In the genomic region with DNA sequence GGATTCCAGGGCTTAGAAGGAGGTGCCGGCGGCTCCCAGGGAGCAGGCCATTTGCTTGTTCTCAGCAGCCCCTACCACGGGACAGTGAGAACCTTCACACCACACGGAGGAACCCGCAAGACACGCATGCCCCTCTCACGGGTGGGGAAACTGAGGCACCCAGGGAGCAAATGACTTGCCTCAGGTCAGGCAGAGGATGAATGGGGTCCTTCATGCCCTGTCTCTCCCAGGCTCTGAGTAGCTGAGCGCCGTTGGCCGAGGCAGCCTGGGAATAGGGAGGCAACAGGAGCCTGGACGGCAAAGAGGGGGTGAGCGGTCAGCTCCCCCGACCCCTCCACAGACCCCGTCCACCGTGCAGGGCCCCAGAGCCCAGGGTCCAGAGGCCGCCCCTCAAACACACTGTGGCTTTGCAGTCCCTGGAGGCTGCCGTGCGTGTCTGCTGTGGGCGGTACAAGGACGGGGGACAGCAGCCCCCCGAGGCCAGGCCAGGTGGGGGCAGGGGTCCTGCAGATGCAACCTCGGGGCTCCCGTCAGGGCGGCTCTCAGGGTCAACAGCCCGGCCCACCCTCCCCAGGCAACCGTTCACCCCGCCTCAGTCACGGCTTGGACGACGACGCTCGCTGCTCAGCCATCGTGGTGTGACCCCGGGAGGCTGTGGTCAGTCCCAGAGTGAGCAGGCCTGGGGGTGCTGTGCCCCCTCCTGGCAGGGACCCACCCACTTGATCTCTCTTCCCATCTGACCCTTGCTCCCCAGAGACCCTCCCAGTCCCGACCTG, we compare ENCODE assay signal across 1 cellular context.
TF ChIP-seq lines count a peak whose summit lies in the region.

No MANE protein-coding gene starts in this region.

TF ChIP-seq in IMR-90, 13 proteins besides CTCF, POLR2A, EP300 and RAD21:
- TF ChIP-seq MAFK (IDR thresholded peaks at IDR 0.05; ENCODE audit: low read depth, low read length) (no peak), CHD1 (IDR thresholded peaks at IDR 0.05; ENCODE audit: low read depth, low read length) (no peak), NFE2L2 (IDR thresholded peaks at IDR 0.05; ENCODE audit: low read depth, low read length) (no peak), MAZ (IDR thresholded peaks at IDR 0.05; ENCODE audit: borderline replicate concordance, low read depth, low read length) (no peak), MXI1 (IDR thresholded peaks at IDR 0.05; ENCODE audit: borderline replicate concordance, low read depth, low read length) (no peak), FOS (IDR thresholded peaks at IDR 0.05; ENCODE audit: low read depth, low read length) (no peak)
- TF ChIP-seq, protein P1, sequence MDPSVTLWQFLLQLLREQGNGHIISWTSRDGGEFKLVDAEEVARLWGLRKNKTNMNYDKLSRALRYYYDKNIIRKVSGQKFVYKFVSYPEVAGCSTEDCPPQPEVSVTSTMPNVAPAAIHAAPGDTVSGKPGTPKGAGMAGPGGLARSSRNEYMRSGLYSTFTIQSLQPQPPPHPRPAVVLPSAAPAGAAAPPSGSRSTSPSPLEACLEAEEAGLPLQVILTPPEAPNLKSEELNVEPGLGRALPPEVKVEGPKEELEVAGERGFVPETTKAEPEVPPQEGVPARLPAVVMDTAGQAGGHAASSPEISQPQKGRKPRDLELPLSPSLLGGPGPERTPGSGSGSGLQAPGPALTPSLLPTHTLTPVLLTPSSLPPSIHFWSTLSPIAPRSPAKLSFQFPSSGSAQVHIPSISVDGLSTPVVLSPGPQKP (IDR thresholded peaks at IDR 0.05; ENCODE audit: borderline replicate concordance, low read depth, low read length): no peak
